1 cellular context compared by ENCODE assay signal in genomic region chr19:35911173-35911572, GRCh38.
TF ChIP-seq lines count a peak whose summit lies in the region.

No MANE protein-coding gene starts in this region.

TF ChIP-seq in K562, 482 proteins besides CTCF, POLR2A, EP300 and RAD21:
- TF ChIP-seq DMBX1 (CRISPR knock-in tag; IDR thresholded peaks at IDR 0.05; ENCODE audit: borderline replicate concordance) (no peak), SFPQ (IDR thresholded peaks at IDR 0.05; ENCODE audit: low read depth, low read length) (no peak), OTX1 (CRISPR knock-in tag; IDR thresholded peaks at IDR 0.05) (no peak), EWSR1 (IDR thresholded peaks at IDR 0.05; ENCODE audit: borderline replicate concordance, low read depth, partially characterized antibody) (no peak), MTA2 (IDR thresholded peaks at IDR 0.05; ENCODE audit: low read depth) (no peak), ZBTB33 (CRISPR knock-in tag; IDR thresholded peaks at IDR 0.05) (no peak), KDM5B (IDR thresholded peaks at IDR 0.05; ENCODE audit: insufficient replicate concordance, low read depth, low read length) (no peak), HDAC1 (IDR thresholded peaks at IDR 0.05) (no peak), NFE2 (IDR thresholded peaks at IDR 0.05; ENCODE audit: low read depth) (no peak), SRSF3 (IDR thresholded peaks at IDR 0.05; ENCODE audit: insufficient read depth, low read length) (no peak), ZNF232 (CRISPR knock-in tag; IDR thresholded peaks at IDR 0.05) (no peak), ZNF24 (IDR thresholded peaks at IDR 0.05) (no peak), ZC3H11A (IDR thresholded peaks at IDR 0.05; ENCODE audit: low read depth, low read length) (no peak), PURB (CRISPR knock-in tag; IDR thresholded peaks at IDR 0.05; ENCODE audit: low read depth) (no peak), STAG1 (CRISPR knock-in tag; IDR thresholded peaks at IDR 0.05; ENCODE audit: borderline replicate concordance) (no peak), FOXM1 (IDR thresholded peaks at IDR 0.05; ENCODE audit: low read depth) (no peak), FOXM1 (CRISPR knock-in tag; IDR thresholded peaks at IDR 0.05; ENCODE audit: low read depth) (no peak), ARID3B (CRISPR knock-in tag; IDR thresholded peaks at IDR 0.05; ENCODE audit: borderline replicate concordance) (no peak), ZNF280B (CRISPR knock-in tag; IDR thresholded peaks at IDR 0.05) (no peak), ESRRB (CRISPR knock-in tag; IDR thresholded peaks at IDR 0.05; ENCODE audit: borderline replicate concordance) (no peak)
